Comparison of ENCODE assay signal across 28 cellular contexts in the genomic region with DNA sequence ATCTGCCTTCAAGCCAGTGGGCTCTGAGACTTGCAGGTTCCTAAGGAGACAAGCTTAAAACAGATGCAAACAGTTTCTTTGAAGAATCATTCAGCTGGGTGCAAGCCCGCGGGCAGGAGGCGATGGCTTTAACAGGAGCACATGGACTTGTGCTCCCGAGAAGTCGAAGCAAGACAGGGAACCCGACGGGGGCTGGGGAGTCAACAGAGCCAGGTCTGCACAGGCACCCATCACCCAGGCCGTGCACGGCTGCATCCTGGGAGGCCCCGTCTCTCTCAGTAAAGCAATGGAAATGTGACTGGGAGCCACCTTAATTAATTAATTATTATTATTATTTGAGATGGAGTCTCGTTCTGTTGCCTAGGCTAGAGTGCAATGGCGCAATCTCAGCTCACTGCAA. TPM values are rescaled to one million over a fixed set of nuclear protein-coding genes. Genes with fewer than 3 reads are reported as not detected.
"Had no signal": no experiment of that assay in that cellular context is flagged by ENCODE, and none has a peak within 500 bp of the region (broad histone marks: within the 10 kb centered on the region; RNA-seq: fewer than 3 reads in every experiment).

No MANE protein-coding gene starts in this region.

- H3K4me3 Mint-ChIP-seq: memory B cell, nephron had no signal

- H3K9me3 Mint-ChIP-seq: memory B cell, nephron had no signal

- H3K27ac ChIP-seq: dorsolateral prefrontal cortex, hepatocyte, parathyroid adenoma, stomach, testis, tibial artery, upper lobe of left lung had no signal

- DNase-seq: cortex of kidney; dorsolateral prefrontal cortex; effector CD4-positive, alpha-beta T cell; kidney; stimulated activated CD4-positive, alpha-beta T cell treated with anti-CD3 and anti-CD28 coated beads, Interleukin-12 subunit alpha, Interleukin-12 subunit beta, amount 100 ng/mL, for 4 hours; stimulated activated CD4-positive, alpha-beta T cell treated with anti-CD3 and anti-CD28 coated beads, Interleukin-1b, Interleukin-23, amount 100 ng/mL, for 48 hours; stimulated activated CD4-positive, alpha-beta T cell treated with anti-CD3 and anti-CD28 coated beads, Interleukin-4, amount 100 ng/mL, for 1 hour; stimulated activated CD8-positive, alpha-beta memory T cell treated with anti-CD3 and anti-CD28 coated beads, Interleukin-4, amount 100 ng/mL, for 48 hours; stimulated activated naive CD4-positive, alpha-beta T cell treated with Interleukin-2 at 50 U/mL for 16 hours; stomach; testis; tibial artery; upper lobe of left lung had no signal

- H3K27ac Mint-ChIP-seq: memory B cell, nephron, progenitor cell of endocrine pancreas had no signal

- H3K9me3 ChIP-seq: stomach, testis, tibial artery, upper lobe of left lung had no signal

- H3K4me3 ChIP-seq: dorsolateral prefrontal cortex, hepatocyte, lung, smooth muscle cell, stomach, testis, tibial artery, upper lobe of left lung had no signal

- ATAC-seq: left lobe of liver, sciatic nerve had no signal

- H3K36me3 ChIP-seq: stomach, tibial artery, upper lobe of left lung had no signal

- H3K27me3 ChIP-seq: dorsolateral prefrontal cortex, hepatocyte, stomach, testis, tibial artery, upper lobe of left lung had no signal

- H3K27me3 Mint-ChIP-seq: memory B cell had no signal

RNA-seq across cellular contexts. Expression of a gene that starts 0.3 kb away (rescaled TPM):
- total RNA-seq: frontal cortex, hepatocyte, kidney, left lobe of liver, mononuclear cell, omental fat pad, progenitor cell of endocrine pancreas, sciatic nerve, smooth muscle cell, stomach, subcutaneous adipose tissue had no signal
- polyA plus RNA-seq: esophagus, hepatocyte, liver, smooth muscle cell, stomach had no signal

RNA-seq across cellular contexts. Expression of a gene that starts 44.4 kb away (rescaled TPM):
- total RNA-seq: progenitor cell of endocrine pancreas had no signal

RNA-seq across cellular contexts. Expression of a gene that starts 44.7 kb away (rescaled TPM):
- total RNA-seq: smooth muscle cell, stomach had no signal
